Comparison of ENCODE assay signal across 1 cellular context in the genomic region with DNA sequence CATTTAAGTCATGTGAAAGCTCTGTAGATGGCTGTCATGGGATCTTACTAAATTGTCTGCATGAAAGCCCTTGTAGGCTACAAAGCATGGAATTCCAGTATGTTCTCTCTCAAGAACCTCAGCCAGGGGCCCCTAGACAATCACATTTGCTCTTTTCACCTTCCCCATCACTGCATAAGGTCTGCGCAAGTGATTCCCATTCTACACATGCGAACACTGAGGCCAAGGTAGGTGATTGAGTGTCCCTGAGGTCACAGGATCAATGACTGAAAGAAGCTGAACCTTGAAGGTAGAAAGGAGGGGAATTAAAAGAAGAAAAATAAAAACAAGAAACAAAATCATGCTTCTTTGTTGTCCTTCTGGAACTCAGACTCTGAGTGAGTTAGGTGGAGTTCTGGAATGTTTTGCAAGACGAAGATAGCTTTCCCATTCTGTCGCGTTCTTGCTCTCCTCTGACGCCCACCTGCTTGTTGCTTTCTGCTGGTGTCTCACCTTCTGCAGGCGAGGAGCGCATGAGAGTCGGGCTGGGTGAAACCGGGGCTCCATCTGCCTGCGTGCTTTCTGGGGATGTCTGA.
TF ChIP-seq lines count a peak whose summit lies in the region.

No MANE protein-coding gene starts in this region.

TF ChIP-seq in IMR-90, 13 proteins besides CTCF, POLR2A, EP300 and RAD21 (continued from another document):
- no peak for TF ChIP-seq FOS (IDR thresholded peaks at IDR 0.05; ENCODE audit: low read depth, low read length)
- TF ChIP-seq MAZ (IDR thresholded peaks at IDR 0.05; ENCODE audit: borderline replicate concordance, low read depth, low read length), result no peak
- no peak for TF ChIP-seq MXI1 (IDR thresholded peaks at IDR 0.05; ENCODE audit: borderline replicate concordance, low read depth, low read length)
TF ChIP-seq in IMR-90: peak in this region for 0.
